11 cellular contexts compared by ENCODE assay signal in the genomic region with DNA sequence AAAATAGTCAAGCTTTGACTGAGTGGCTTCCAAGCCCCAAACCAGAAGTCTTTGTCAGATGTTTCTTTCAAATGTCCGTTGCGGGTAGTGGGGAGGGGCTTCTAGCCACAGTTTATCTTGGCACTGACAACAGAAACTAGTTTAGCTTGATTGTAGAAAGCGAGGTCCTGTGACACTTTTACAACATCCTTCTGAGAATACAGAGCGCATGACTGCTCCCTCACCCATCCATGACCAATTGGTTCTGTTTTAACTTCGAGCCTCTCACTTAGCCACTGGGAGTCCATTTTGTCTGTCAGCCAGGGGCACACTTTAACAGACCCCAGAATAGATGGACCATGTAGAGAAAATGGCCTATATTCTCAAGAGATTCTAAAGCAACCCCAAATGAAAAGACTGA.
DNase-seq lines count a peak whose midpoint lies in the region; ATAC-seq lines count a peak whose summit lies in the region.
"Had no signal": no experiment of that assay in that cellular context is flagged by ENCODE, and none has a peak within 500 bp of the region (broad histone marks: within the 10 kb centered on the region; RNA-seq: fewer than 3 reads in every experiment).

No MANE protein-coding gene starts in this region.

- H3K4me1 ChIP-seq in aorta (ENCODE audit: control insufficient read depth in 1 of 2, insufficient read depth in 2 of 2, low read length in 2 of 2) = no peaks in the 10 kb centered on the region

- intact Hi-C loops in aorta (cut with DNase I) = no loop called here

- in situ Hi-C loops in SK-MEL-5 (cut with HindIII; ENCODE audit: low pct_unique_long_range_greater_than_20kb, low sequenced_read_pairs) = no loop called here
- in situ Hi-C loops in G401 (cut with HindIII; ENCODE audit: low sequenced_read_pairs) = no loop called here

- H3K36me3 ChIP-seq in aorta (ENCODE audit: control insufficient read depth in 1 of 2, insufficient read depth in 2 of 2, low read length in 1 of 2) = no peaks in the 10 kb centered on the region

- peak; percentile 79 for ATAC-seq in HG02973 (IDR thresholded peaks at IDR 0.05; ENCODE audit: unreplicated experiment)
- ATAC-seq in aorta (ENCODE audit: low FRiP score) = no peak

- 55 to 67% methylated on average over 5 of the region's 5 CpGs for WGBS in aorta, 2 donors

- H3K4me3 ChIP-seq in aorta (ENCODE audit: low read length in 2 of 2) = no peak overlapping the region
- H3K4me3 ChIP-seq: lung, SK-N-MC had no signal

- no peak overlapping the region for H3K27ac ChIP-seq in aorta (ENCODE audit: low read depth in 1 of 2, low read length in 2 of 2)
- H3K27ac ChIP-seq: SK-N-MC had no signal

- H3K9me3 ChIP-seq in aorta (ENCODE audit: control insufficient read depth, low read length) = peaks cover 1% of the 10 kb centered on the region

- peak; percentile 25 for DNase-seq in NCI-H748 (lab: John Stamatoyannopoulos, UW; ENCODE audit: unreplicated experiment)
- DNase-seq in NCI-H748 treated with DMSO at 0.1 percent for 48 hours (lab: John Stamatoyannopoulos, UW) = no peak
- peak; percentile 65 for DNase-seq in SK-MEL-5 (ENCODE audit: low read depth, low spot score)
- DNase-seq in aorta = no peak
- DNase-seq in G401 (ENCODE audit: low spot score) = no peak
- DNase-seq in stimulated activated CD4-positive, alpha-beta T cell treated with anti-CD3 and anti-CD28 coated beads, Interleukin-4, amount 100 ng/mL, for 1 hour = no peak
- no peak for DNase-seq in islet precursor cell
- DNase-seq: trophoblast cell had no signal

- no peaks in the 10 kb centered on the region for H3K27me3 ChIP-seq in aorta (ENCODE audit: control insufficient read depth in 1 of 2, insufficient read depth in 2 of 2, low read length in 1 of 2)

Comparison
In these comparisons a context has a peak if more than half of its experiments do, and no peak if none do; other contexts are left out.
1. DNase-seq: peak in NCI-H748 (single experiment) and SK-MEL-5 (single experiment); none in NCI-H748 treated with DMSO at 0.1 percent for 48 hours (single experiment), aorta (0 of 2), G401 (single experiment), stimulated activated CD4-positive, alpha-beta T cell treated with anti-CD3 and anti-CD28 coated beads, Interleukin-4, amount 100 ng/mL, for 1 hour (single experiment) and islet precursor cell (single experiment).